Comparison of ENCODE assay signal across 10 cellular contexts in genomic region chr9:107044872-107045271, GRCh38.
DNase-seq lines count a peak whose midpoint lies in the region; ATAC-seq, FAIRE-seq and TF ChIP-seq lines count a peak whose summit lies in the region.
"Had no signal": no experiment of that assay in that cellular context is flagged by ENCODE, and none has a peak within 500 bp of the region (broad histone marks: within the 10 kb centered on the region; RNA-seq: fewer than 3 reads in every experiment).

No MANE protein-coding gene starts in this region.

- peaks cover 6% of the 10 kb centered on the region for H3K4me1 Mint-ChIP-seq in glutamatergic neuron (ENCODE audit: low read depth, unreplicated experiment)

- H3K4me1 ChIP-seq in SK-N-SH (ENCODE audit: control insufficient read depth in 1 of 2, insufficient read depth in 2 of 2, low read depth in 1 of 2, low read length in 1 of 2) (peaks cover 0 to 3% of the 10 kb centered on the region in 2 experiments; a peak in 1 of 4 replicates), Panc1 (ENCODE audit: control insufficient read depth, insufficient read depth, low read length) (no peaks in the 10 kb centered on the region)
- H3K4me1 ChIP-seq: thyroid gland had no signal

- H3K79me2 ChIP-seq in SK-N-SH (ENCODE audit: insufficient read depth): no peaks in the 10 kb centered on the region

- BruUV-seq in Panc1 (replicated peaks; lab: Mats Ljungman, UMichigan): no TSS peak

- no peak overlapping the region for H3K27ac Mint-ChIP-seq in glutamatergic neuron (ENCODE audit: unreplicated experiment)

- TF ChIP-seq EP300 in SK-N-SH (IDR thresholded peaks at IDR 0.05; ENCODE audit: borderline replicate concordance in 1 of 2, low read depth in 1 of 2, low read length in 1 of 2): no peak

- intact Hi-C loops in Panc1 (cut with micrococcal nuclease; ENCODE audit: unreplicated experiment): no loop called here

- POLR2A ChIA-PET in SK-N-SH (lab: Yijun Ruan, JAX): no interaction called here
- POLR2A ChIA-PET in Panc1 (lab: Charles Lee): interaction anchor here (0.7 kb wide), 1 partner anchor 461 kb away, joined by 3 read pairs; no protein-coding TSS in a partner anchor

- H3K9me3 ChIP-seq in SK-N-SH (no peaks in the 10 kb centered on the region), Panc1 (ENCODE audit: control insufficient read depth, insufficient read depth, low read depth, low read length) (no peaks in the 10 kb centered on the region)
- H3K9me3 ChIP-seq: thyroid gland had no signal

- FAIRE-seq in GM12892 (lab: Jason Lieb, UNC): peak; percentile 79

- no peak overlapping the region for H3K27ac ChIP-seq in SK-N-SH (ENCODE audit: low read depth in 2 of 2, low read length in 1 of 2)
- H3K27ac ChIP-seq in Panc1 (ENCODE audit: low read length): no peak overlapping the region
- H3K27ac ChIP-seq: thyroid gland had no signal

- TF ChIP-seq RAD21 in SK-N-SH (IDR thresholded peaks at IDR 0.05; ENCODE audit: low read length): no peak

- in situ Hi-C loops in Panc1 (cut with HindIII; ENCODE audit: low pct_unique_long_range_greater_than_20kb, low sequenced_read_pairs): no loop called here

- H3K27me3 ChIP-seq in SK-N-SH (ENCODE audit: insufficient read depth) (no peaks in the 10 kb centered on the region), Panc1 (ENCODE audit: control insufficient read depth, insufficient read depth, low read length) (no peaks in the 10 kb centered on the region)
- H3K27me3 ChIP-seq: thyroid gland had no signal

- no peak overlapping the region for H3K9ac ChIP-seq in SK-N-SH

- no peaks in the 10 kb centered on the region for H4K20me1 ChIP-seq in SK-N-SH (ENCODE audit: insufficient read depth)

- peak; percentile 29; the same call in 1 of the 2 replicates for TF ChIP-seq CTCF in SK-N-SH (IDR thresholded peaks at IDR 0.05)
- TF ChIP-seq CTCF in Panc1 (IDR thresholded peaks at IDR 0.05): peak; percentile 21
- TF ChIP-seq CTCF in glutamatergic neuron (IDR thresholded peaks at IDR 0.05; ENCODE audit: partially characterized antibody, unreplicated experiment): peak; percentile 29

- CTCF ChIA-PET in SK-N-SH (lab: Yijun Ruan, JAX) (interaction anchor here (1.6 kb wide), 1 partner anchor 12 kb away, joined by 4 read pairs; no protein-coding TSS in a partner anchor), Panc1 (lab: Charles Lee) (no interaction called here)

- no peak for ATAC-seq in SK-N-SH treated with all-trans-retinoic acid at 6 μM for 48 hours
- ATAC-seq in Panc1: no peak
- ATAC-seq in HG02870 (IDR thresholded peaks at IDR 0.05; ENCODE audit: unreplicated experiment): no peak

- DNase-seq in SK-N-SH (no peak), GM12892 (ENCODE audit: insufficient read length) (no peak), Panc1 (ENCODE audit: low read depth, low spot score) (no peak), glutamatergic neuron (peak; percentile 32), COLO829 (ENCODE audit: low spot score) (no peak), anterior cingulate cortex (lab: John Stamatoyannopoulos, UW) (no peak)
- DNase-seq: NCI-H1092, thyroid gland had no signal

- H3K27me3 Mint-ChIP-seq in glutamatergic neuron (ENCODE audit: unreplicated experiment): peaks cover 4% of the 10 kb centered on the region

- no peaks in the 10 kb centered on the region for H3F3A ChIP-seq in SK-N-SH (replicated peaks; ENCODE audit: insufficient read depth)

- H2AFZ ChIP-seq in SK-N-SH (ENCODE audit: low read depth): no peak overlapping the region

- no peak overlapping the region for H3K4me3 Mint-ChIP-seq in glutamatergic neuron (ENCODE audit: unreplicated experiment)

- TF ChIP-seq POLR2A in GM12892 (IDR thresholded peaks at IDR 0.05; ENCODE audit: low read depth, low read length): no peak

- H3K36me3 ChIP-seq in SK-N-SH (replicated peaks in 1 of 2; ENCODE audit: control insufficient read depth in 1 of 2, insufficient read depth in 2 of 2, low read length in 1 of 2) (no peaks in the 10 kb centered on the region), Panc1 (ENCODE audit: control insufficient read depth, insufficient read depth, low read length) (no peaks in the 10 kb centered on the region)
- H3K36me3 ChIP-seq: thyroid gland had no signal

- WGBS in SK-N-SH (ENCODE audit: low lambda C conversion rate): 30% methylated on average over 4 of the region's 4 CpGs

- H3K9me2 ChIP-seq in SK-N-SH: no peaks in the 10 kb centered on the region

- H3K4me2 ChIP-seq in SK-N-SH: no peak overlapping the region

- peaks cover 3% of the 10 kb centered on the region for H3K36me3 Mint-ChIP-seq in glutamatergic neuron (ENCODE audit: unreplicated experiment)

- H3K4me3 ChIP-seq in SK-N-SH (ENCODE audit: low read depth in 2 of 2, low read length in 1 of 2) (no peak overlapping the region), Panc1 (ENCODE audit: low read depth in 2 of 2, low read length in 2 of 2) (no peak overlapping the region)
- H3K4me3 ChIP-seq: thyroid gland had no signal

- H3K9me3 Mint-ChIP-seq in glutamatergic neuron (ENCODE audit: unreplicated experiment): peaks cover 10% of the 10 kb centered on the region

TF ChIP-seq in SK-N-SH, 30 proteins besides CTCF, POLR2A, EP300 and RAD21 (continues in another document):
- TF ChIP-seq USF2 (IDR thresholded peaks at IDR 0.05; ENCODE audit: borderline replicate concordance, low read depth, low read length): no peak
- TF ChIP-seq, protein P1, sequence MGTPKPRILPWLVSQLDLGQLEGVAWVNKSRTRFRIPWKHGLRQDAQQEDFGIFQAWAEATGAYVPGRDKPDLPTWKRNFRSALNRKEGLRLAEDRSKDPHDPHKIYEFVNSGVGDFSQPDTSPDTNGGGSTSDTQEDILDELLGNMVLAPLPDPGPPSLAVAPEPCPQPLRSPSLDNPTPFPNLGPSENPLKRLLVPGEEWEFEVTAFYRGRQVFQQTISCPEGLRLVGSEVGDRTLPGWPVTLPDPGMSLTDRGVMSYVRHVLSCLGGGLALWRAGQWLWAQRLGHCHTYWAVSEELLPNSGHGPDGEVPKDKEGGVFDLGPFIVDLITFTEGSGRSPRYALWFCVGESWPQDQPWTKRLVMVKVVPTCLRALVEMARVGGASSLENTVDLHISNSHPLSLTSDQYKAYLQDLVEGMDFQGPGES (IDR thresholded peaks at IDR 0.05; ENCODE audit: low read depth, low read length): no peak
- no peak for TF ChIP-seq RFX5 (IDR thresholded peaks at IDR 0.05; ENCODE audit: low read length)
- no peak for TF ChIP-seq MEF2A (IDR thresholded peaks at IDR 0.05; ENCODE audit: borderline replicate concordance, low read depth)
- TF ChIP-seq FOXM1 (IDR thresholded peaks at IDR 0.05; ENCODE audit: low read depth): no peak
- TF ChIP-seq TCF12 (IDR thresholded peaks at IDR 0.05): no peak
- TF ChIP-seq MXI1 (IDR thresholded peaks at IDR 0.05; ENCODE audit: low read depth, low read length): no peak
- TF ChIP-seq GABPA (IDR thresholded peaks at IDR 0.05; ENCODE audit: low read depth): no peak
- TF ChIP-seq GATA2 (CRISPR knock-in tag; IDR thresholded peaks at IDR 0.05): no peak

TF ChIP-seq in SK-N-SH treated with all-trans-retinoic acid at 6 μM for 48 hours, 23 proteins besides CTCF, POLR2A, EP300 and RAD21:
- TF ChIP-seq TSHZ2 (CRISPR knock-in tag; IDR thresholded peaks at IDR 0.05): no peak
- no peak for TF ChIP-seq RARB (CRISPR knock-in tag; IDR thresholded peaks at IDR 0.05)
- no peak for TF ChIP-seq ARNTL (CRISPR knock-in tag; IDR thresholded peaks at IDR 0.05; ENCODE audit: borderline replicate concordance, low read depth)
- TF ChIP-seq GLIS3 (CRISPR knock-in tag; IDR thresholded peaks at IDR 0.05): no peak
- no peak for TF ChIP-seq PPARA (CRISPR knock-in tag; IDR thresholded peaks at IDR 0.05; ENCODE audit: borderline replicate concordance)
- TF ChIP-seq SNAI2 (CRISPR knock-in tag; IDR thresholded peaks at IDR 0.05): no peak
- TF ChIP-seq, protein P2, sequence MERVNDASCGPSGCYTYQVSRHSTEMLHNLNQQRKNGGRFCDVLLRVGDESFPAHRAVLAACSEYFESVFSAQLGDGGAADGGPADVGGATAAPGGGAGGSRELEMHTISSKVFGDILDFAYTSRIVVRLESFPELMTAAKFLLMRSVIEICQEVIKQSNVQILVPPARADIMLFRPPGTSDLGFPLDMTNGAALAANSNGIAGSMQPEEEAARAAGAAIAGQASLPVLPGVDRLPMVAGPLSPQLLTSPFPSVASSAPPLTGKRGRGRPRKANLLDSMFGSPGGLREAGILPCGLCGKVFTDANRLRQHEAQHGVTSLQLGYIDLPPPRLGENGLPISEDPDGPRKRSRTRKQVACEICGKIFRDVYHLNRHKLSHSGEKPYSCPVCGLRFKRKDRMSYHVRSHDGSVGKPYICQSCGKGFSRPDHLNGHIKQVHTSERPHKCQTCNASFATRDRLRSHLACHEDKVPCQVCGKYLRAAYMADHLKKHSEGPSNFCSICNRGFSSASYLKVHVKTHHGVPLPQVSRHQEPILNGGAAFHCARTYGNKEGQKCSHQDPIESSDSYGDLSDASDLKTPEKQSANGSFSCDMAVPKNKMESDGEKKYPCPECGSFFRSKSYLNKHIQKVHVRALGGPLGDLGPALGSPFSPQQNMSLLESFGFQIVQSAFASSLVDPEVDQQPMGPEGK (CRISPR knock-in tag; IDR thresholded peaks at IDR 0.05; ENCODE audit: borderline replicate concordance): no peak
- no peak for TF ChIP-seq ZNF565 (CRISPR knock-in tag; conservative IDR thresholded peaks at IDR 0.05; ENCODE audit: low read depth)
- TF ChIP-seq BACH2 (CRISPR knock-in tag; IDR thresholded peaks at IDR 0.05; ENCODE audit: borderline replicate concordance): no peak
- no peak for TF ChIP-seq ZFP3 (CRISPR knock-in tag; IDR thresholded peaks at IDR 0.05)
